25 cellular contexts compared by ENCODE assay signal in the genomic region with DNA sequence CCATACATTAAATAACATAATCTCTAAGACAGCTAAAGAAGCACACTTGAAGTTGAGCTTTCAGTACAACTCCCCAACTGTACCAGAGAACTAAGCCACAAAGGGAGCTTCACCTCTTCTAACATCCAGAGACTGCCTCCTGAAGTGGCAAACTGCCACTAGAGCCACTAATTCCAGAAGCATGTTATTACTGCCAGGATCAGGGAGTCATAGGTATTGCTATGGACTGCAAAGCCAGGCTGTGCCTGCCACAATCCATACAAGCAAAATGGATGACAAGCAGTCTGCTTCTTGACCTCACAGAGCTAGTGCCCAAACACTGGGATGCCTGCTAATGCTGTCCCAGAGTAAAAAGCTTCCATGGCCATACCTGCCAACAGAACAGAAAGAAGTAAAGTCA.
"Had no signal": no experiment of that assay in that cellular context is flagged by ENCODE, and none has a peak within 500 bp of the region (broad histone marks: within the 10 kb centered on the region; RNA-seq: fewer than 3 reads in every experiment).

No MANE protein-coding gene starts in this region.

- H3K9me3 Mint-ChIP-seq: activated T-helper 1 cell treated with anti-CD3 and anti-CD28 coated beads, Interleukin-12 subunit alpha, Interleukin-12 subunit beta, Interleukin-2, Interleukin-4 antibody, amounts not matched to agents 30 ng/mL and 10 ng/mL and 1 ng/mL, durations not matched to agents 14 hours and 24 hours and 36 hours; T-helper 2 cell treated with Interferon-gamma antibody and Interleukin-4, amounts not matched to agents 5 μg/mL and 100 μg/mL, for 36 hours had no signal

- H3K36me3 ChIP-seq: adrenal gland, cardiac muscle cell, vagina had no signal

- H3K4me3 Mint-ChIP-seq: activated CD4-positive, alpha-beta memory T cell treated with anti-CD3 and anti-CD28 coated beads for 36 hours; activated CD4-positive, alpha-beta T cell treated with anti-CD3 and anti-CD28 coated beads for 36 hours; activated T-helper 1 cell treated with anti-CD3 and anti-CD28 coated beads, Interleukin-12 subunit alpha, Interleukin-12 subunit beta, Interleukin-2, Interleukin-4 antibody, amounts not matched to agents 30 ng/mL and 10 ng/mL and 1 ng/mL, durations not matched to agents 14 hours and 24 hours and 36 hours; effector memory CD8-positive, alpha-beta T cell; neural crest cell; stimulated activated naive CD8-positive, alpha-beta T cell treated with anti-CD3 and anti-CD28 coated beads, Interleukin-15, Interleukin-2, amounts not matched to agents 100 ng/mL and 50 ng/mL, for 24 hours; T-helper 2 cell treated with Interferon-gamma antibody and Interleukin-4, amounts not matched to agents 5 μg/mL and 100 μg/mL, for 36 hours; WTC11 had no signal

- H3K36me3 Mint-ChIP-seq: activated CD4-positive, alpha-beta memory T cell treated with anti-CD3 and anti-CD28 coated beads for 36 hours; naive B cell; WTC11 had no signal

- DNase-seq: activated CD4-positive, alpha-beta memory T cell treated with anti-CD3 and anti-CD28 coated beads for 36 hours; activated CD4-positive, alpha-beta T cell treated with anti-CD3 and anti-CD28 coated beads for 36 hours; activated gamma-delta T cell treated with Interleukin-2 at 50 U/mL for 16 hours; activated T-cell treated with anti-CD3 and anti-CD28 coated beads for 4 hours; adrenal gland; effector memory CD8-positive, alpha-beta T cell; foreskin keratinocyte; glutamatergic neuron; hippocampal formation; islet precursor cell; naive B cell; retina; small intestine; stimulated activated CD4-positive, alpha-beta T cell treated with anti-CD3 and anti-CD28 coated beads, Interleukin-15, amount 100 ng/mL, for 24 hours; stimulated activated CD4-positive, alpha-beta T cell treated with anti-CD3 and anti-CD28 coated beads, Interleukin-2, amount 100 ng/mL, for 48 hours; trophoblast cell had no signal

- H3K27ac ChIP-seq: adrenal gland, cardiac muscle cell, foreskin keratinocyte, vagina had no signal

- H3K4me3 ChIP-seq: adrenal gland, cardiac muscle cell, vagina had no signal

- ATAC-seq: activated CD4-positive, alpha-beta T cell treated with anti-CD3 and anti-CD28 coated beads for 36 hours; activated naive CD4-positive, alpha-beta T cell treated with anti-CD3 and anti-CD28 coated beads, Interleukin-2, amount 50 U/mL, for 72 hours; effector memory CD8-positive, alpha-beta T cell; foreskin keratinocyte; left lobe of liver; WTC11 had no signal

- H3K4me1 ChIP-seq: adrenal gland, foreskin keratinocyte, vagina had no signal

- H3K27me3 ChIP-seq: adrenal gland, cardiac muscle cell, foreskin keratinocyte, vagina had no signal

- H3K27ac Mint-ChIP-seq: activated CD4-positive, alpha-beta memory T cell treated with anti-CD3 and anti-CD28 coated beads for 36 hours; activated CD4-positive, alpha-beta T cell treated with anti-CD3 and anti-CD28 coated beads for 36 hours; activated naive CD4-positive, alpha-beta T cell treated with anti-CD3 and anti-CD28 coated beads, Interleukin-2, amount 50 U/mL, for 72 hours; activated T-helper 1 cell treated with anti-CD3 and anti-CD28 coated beads, Interleukin-12 subunit alpha, Interleukin-12 subunit beta, Interleukin-2, Interleukin-4 antibody, amounts not matched to agents 30 ng/mL and 10 ng/mL and 1 ng/mL, durations not matched to agents 14 hours and 24 hours and 36 hours; effector memory CD8-positive, alpha-beta T cell; naive B cell; stimulated activated naive CD8-positive, alpha-beta T cell treated with anti-CD3 and anti-CD28 coated beads, Interleukin-15, Interleukin-2, amounts not matched to agents 100 ng/mL and 50 ng/mL, for 24 hours; T-helper 2 cell treated with Interferon-gamma antibody and Interleukin-4, amounts not matched to agents 5 μg/mL and 100 μg/mL, for 36 hours; WTC11 had no signal

- H3K4me1 Mint-ChIP-seq: activated CD4-positive, alpha-beta T cell treated with anti-CD3 and anti-CD28 coated beads for 36 hours; naive B cell had no signal
